Comparison of ENCODE assay signal across 15 cellular contexts in the genomic region with DNA sequence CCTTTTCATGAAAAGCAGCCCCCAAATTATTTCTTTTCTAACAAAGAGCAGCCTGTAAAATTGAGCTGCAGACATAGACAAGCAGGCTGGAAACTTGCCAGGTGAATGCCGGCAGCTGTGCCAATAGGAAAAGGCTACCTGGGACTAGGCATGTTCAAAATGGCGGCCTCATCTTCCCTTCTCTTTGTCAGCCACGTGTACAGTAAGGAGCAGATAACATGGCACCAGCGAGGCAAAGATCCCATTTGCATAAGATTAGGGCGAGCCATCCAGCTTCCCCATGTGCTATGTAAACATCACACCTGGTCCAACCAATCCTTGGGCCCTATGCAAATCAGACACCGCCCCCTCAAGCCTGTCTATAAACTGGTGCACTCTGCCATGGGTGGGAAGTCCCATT. TPM values are rescaled to one million over a fixed set of nuclear protein-coding genes. Genes with fewer than 3 reads are reported as not detected.
DNase-seq lines count a peak whose midpoint lies in the region; ATAC-seq and TF ChIP-seq lines count a peak whose summit lies in the region.
"Had no signal": no experiment of that assay in that cellular context is flagged by ENCODE, and none has a peak within 500 bp of the region (broad histone marks: within the 10 kb centered on the region; RNA-seq: fewer than 3 reads in every experiment).

No MANE protein-coding gene starts in this region.

- H3K9me3 ChIP-seq in SJCRH30 (replicated peaks) = peaks cover 2% of the 10 kb centered on the region; the same call in 1 of the 2 replicates
- H3K9me3 ChIP-seq in gastrocnemius medialis = no peaks in the 10 kb centered on the region
- peaks cover 7% of the 10 kb centered on the region for H3K9me3 ChIP-seq in CD4-positive, alpha-beta T cell (ENCODE audit: control insufficient read depth, low read length)

- H3K4me3 ChIP-seq in SJCRH30 (no peak overlapping the region), gastrocnemius medialis (no peak overlapping the region)
- H3K4me3 ChIP-seq: transverse colon had no signal

- DNase-seq in A172 (ENCODE audit: low spot score) = peak; percentile 14
- DNase-seq in NCI-H2196 treated with DMSO at 0.1 percent for 48 hours (lab: John Stamatoyannopoulos, UW; ENCODE audit: unreplicated experiment) = peak; percentile 98
- DNase-seq in SJCRH30 = peak; percentile 13 to 38
- no peak for DNase-seq in gastrocnemius medialis
- no peak for DNase-seq in Right ventricle myocardium inferior (ENCODE audit: missing footprints)
- DNase-seq in activated T-cell treated with anti-CD3 and anti-CD28 coated beads for 4 hours = no peak
- no peak for DNase-seq in CD4-positive, alpha-beta T cell
- DNase-seq: central memory CD4-positive, alpha-beta T cell; left cardiac atrium; SW 1271; transverse colon had no signal

- H3K4me1 ChIP-seq in SJCRH30 (no peaks in the 10 kb centered on the region), gastrocnemius medialis (no peaks in the 10 kb centered on the region)
- H3K4me1 ChIP-seq: transverse colon had no signal

- H3K36me3 ChIP-seq in SJCRH30 (no peaks in the 10 kb centered on the region), gastrocnemius medialis (no peaks in the 10 kb centered on the region)
- H3K36me3 ChIP-seq: transverse colon had no signal

- no peak for TF ChIP-seq POLR2A in gastrocnemius medialis (IDR thresholded peaks at IDR 0.05)

- no peak overlapping the region for H3K4me3 Mint-ChIP-seq in CD4-positive, alpha-beta T cell

- no peak overlapping the region for H3K27ac ChIP-seq in SJCRH30
- no peak overlapping the region for H3K27ac ChIP-seq in gastrocnemius medialis
- no peak overlapping the region for H3K27ac ChIP-seq in CD4-positive, alpha-beta T cell (ENCODE audit: low read depth, low read length)
- H3K27ac ChIP-seq: KMS-11, transverse colon had no signal

- TF ChIP-seq RAD21 in Ishikawa (IDR thresholded peaks at IDR 0.05; ENCODE audit: low read depth) = no peak

- ATAC-seq in gastrocnemius medialis (no peak), Right ventricle myocardium inferior (no peak)
- no peak for ATAC-seq in CD4-positive, alpha-beta T cell (ENCODE audit: poor library complexity)
- ATAC-seq: activated CD4-positive, CD25-positive, alpha-beta regulatory T cell treated with anti-CD3 and anti-CD28 coated beads, Interleukin-2, amount 50 U/mL, for 24 hours; left cardiac atrium had no signal

- H3K27me3 ChIP-seq in SJCRH30 = no peaks in the 10 kb centered on the region
- H3K27me3 ChIP-seq in gastrocnemius medialis = no peaks in the 10 kb centered on the region
- H3K27me3 ChIP-seq in CD4-positive, alpha-beta T cell (ENCODE audit: control insufficient read depth, insufficient read depth, low read length) = peaks cover 25% of the 10 kb centered on the region

- TF ChIP-seq CTCF in gastrocnemius medialis (IDR thresholded peaks at IDR 0.05 in 4 of 5, conservative IDR thresholded peaks at IDR 0.05 in 1 of 5) = no peak
- TF ChIP-seq CTCF in CD4-positive, alpha-beta T cell (IDR thresholded peaks at IDR 0.05) = no peak

- peaks cover 3% of the 10 kb centered on the region for H3K9me3 Mint-ChIP-seq in CD4-positive, alpha-beta T cell

- intact Hi-C loops in gastrocnemius medialis (cut with DNase I; ENCODE audit: low total_unique reads) (no loop called here), Right ventricle myocardium inferior (cut with DNase I) (no loop called here)
- intact Hi-C loops in CD4-positive, alpha-beta T cell (cut with DNase I, micrococcal nuclease) = no loop called here

- TF ChIP-seq EP300 in Ishikawa (IDR thresholded peaks at IDR 0.05; ENCODE audit: borderline replicate concordance) = no peak

- no peaks in the 10 kb centered on the region for H3K36me3 Mint-ChIP-seq in CD4-positive, alpha-beta T cell (ENCODE audit: low read depth)

- CTCF ChIA-PET in CD4-positive, alpha-beta T cell (lab: Charles Lee) = no interaction called here

- POLR2A ChIA-PET in CD4-positive, alpha-beta T cell (lab: Charles Lee) = no interaction called here

- H3K27ac Mint-ChIP-seq in CD4-positive, alpha-beta T cell = no peak overlapping the region
- H3K27ac Mint-ChIP-seq: progenitor cell of endocrine pancreas had no signal

- H3K27me3 Mint-ChIP-seq in CD4-positive, alpha-beta T cell = peaks cover 51% of the 10 kb centered on the region

- H3K4me1 Mint-ChIP-seq in CD4-positive, alpha-beta T cell (ENCODE audit: low read depth) = no peaks in the 10 kb centered on the region

- in situ Hi-C loops in gastrocnemius medialis (cut with MboI; ENCODE audit: low sequenced_read_pairs in 4 of 4) = no loop called here

TF ChIP-seq in Ishikawa, 13 proteins besides CTCF, POLR2A, EP300 and RAD21:
- TF ChIP-seq EGR1 (IDR thresholded peaks at IDR 0.05) = no peak
- TF ChIP-seq YY1 (IDR thresholded peaks at IDR 0.05; ENCODE audit: low read depth) = 0 out of 2 replicates have a peak, but pooled peaks have one; percentile 32
- TF ChIP-seq, protein P1, sequence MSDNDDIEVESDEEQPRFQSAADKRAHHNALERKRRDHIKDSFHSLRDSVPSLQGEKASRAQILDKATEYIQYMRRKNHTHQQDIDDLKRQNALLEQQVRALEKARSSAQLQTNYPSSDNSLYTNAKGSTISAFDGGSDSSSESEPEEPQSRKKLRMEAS (IDR thresholded peaks at IDR 0.05) = peak; percentile 59

RNA-seq across cellular contexts. Expression of a gene that starts 31.2 kb away (rescaled TPM):
- 0.24 and 3.4 TPM in 2 replicates for total RNA-seq in A172 (2014; rRNA removed; shearing (Covaris generic))
- total RNA-seq in SJCRH30 (2014; rRNA removed; shearing (Covaris generic)) = 0.12 TPM in 1 of 2 replicates, not detected in the other
- total RNA-seq in gastrocnemius medialis = under 1 TPM in 3 of 4 donors, not detected in 1; 0.15 to 0.51 (median 0.33) TPM
- 0.41 TPM for total RNA-seq in Right ventricle myocardium inferior
- total RNA-seq in CD4-positive, alpha-beta T cell = under 1 TPM; 0.30 to 0.45 TPM

Comparison
In these comparisons a context has a peak if more than half of its experiments do, and no peak if none do; other contexts are left out.
1. DNase-seq: peak in A172 (single experiment), NCI-H2196 treated with DMSO at 0.1 percent for 48 hours (single experiment) and SJCRH30 (2 of 2); none in gastrocnemius medialis (0 of 2), Right ventricle myocardium inferior (single experiment), activated T-cell treated with anti-CD3 and anti-CD28 coated beads for 4 hours (single experiment) and CD4-positive, alpha-beta T cell (0 of 10).